Comparison of ENCODE assay signal across 20 cellular contexts in genomic region chr16:25996052-25996451, GRCh38.
"Had no signal": no experiment of that assay in that cellular context is flagged by ENCODE, and none has a peak within 500 bp of the region (broad histone marks: within the 10 kb centered on the region; RNA-seq: fewer than 3 reads in every experiment).

No MANE protein-coding gene starts in this region.

- H3K9me3 Mint-ChIP-seq: activated T-cell treated with anti-CD3 and anti-CD28 coated beads, Interleukin-2, amount 50 U/mL, for 72 hours had no signal

- H3K4me3 Mint-ChIP-seq: activated CD8-positive, alpha-beta T cell treated with anti-CD3 and anti-CD28 coated beads for 36 hours; activated T-cell treated with anti-CD3 and anti-CD28 coated beads, Interleukin-2, amount 50 U/mL, for 72 hours; nephron progenitor cell had no signal

- H3K9me3 ChIP-seq: breast epithelium, esophagus squamous epithelium, left lung, pancreas, stomach, thoracic aorta, uterus had no signal

- H3K4me1 ChIP-seq: breast epithelium, esophagus squamous epithelium, foreskin keratinocyte, heart left ventricle, left lung, pancreas, stomach, uterus had no signal

- H3K36me3 ChIP-seq: breast epithelium, esophagus squamous epithelium, heart left ventricle, left lung, pancreas, stomach, thoracic aorta, uterus had no signal

- H3K27ac ChIP-seq: breast epithelium, dorsolateral prefrontal cortex, esophagus squamous epithelium, foreskin keratinocyte, heart left ventricle, left lung, pancreas, stomach, thoracic aorta, uterus had no signal

- H3K27me3 ChIP-seq: breast epithelium, esophagus squamous epithelium, foreskin keratinocyte, left lung, pancreas, stomach, uterus had no signal

- ATAC-seq: activated CD8-positive, alpha-beta T cell treated with anti-CD3 and anti-CD28 coated beads for 36 hours; activated T-cell treated with anti-CD3 and anti-CD28 coated beads, Interleukin-2, amount 50 U/mL, for 72 hours; foreskin keratinocyte; heart left ventricle; left lung; pancreas had no signal

- H3K4me1 Mint-ChIP-seq: nephron progenitor cell had no signal

- H3K27ac Mint-ChIP-seq: activated CD8-positive, alpha-beta T cell treated with anti-CD3 and anti-CD28 coated beads for 36 hours; activated T-cell treated with anti-CD3 and anti-CD28 coated beads, Interleukin-2, amount 50 U/mL, for 72 hours; nephron progenitor cell had no signal

- DNase-seq: activated CD4-positive, alpha-beta T cell treated with anti-CD3 and anti-CD28 coated beads for 4 hours; activated CD8-positive, alpha-beta memory T cell treated with anti-CD3 and anti-CD28 coated beads, Interleukin-2, amount 50 U/mL, for 4 hours; activated CD8-positive, alpha-beta T cell treated with anti-CD3 and anti-CD28 coated beads for 36 hours; activated T-cell treated with anti-CD3 and anti-CD28 coated beads, Interleukin-2, amount 50 U/mL, for 72 hours; aorta; dorsolateral prefrontal cortex; esophagus squamous epithelium; foreskin keratinocyte; heart left ventricle; islet precursor cell; left lung; nephron progenitor cell; pancreas; retina; stimulated activated CD4-positive, alpha-beta T cell treated with anti-CD3 and anti-CD28 coated beads, Interleukin-15, amount 100 ng/mL, for 24 hours; stimulated activated CD4-positive, alpha-beta T cell treated with anti-CD3 and anti-CD28 coated beads, Interleukin-4, amount 100 ng/mL, for 24 hours; stomach; uterus had no signal

- H3K4me3 ChIP-seq: breast epithelium, dorsolateral prefrontal cortex, esophagus squamous epithelium, heart left ventricle, left lung, pancreas, stomach, thoracic aorta, uterus had no signal
